Comparison of ENCODE assay signal across 3 cellular contexts in genomic region chr11:115279831-115280761, GRCh38.
TF ChIP-seq lines count a peak whose summit lies in the region.

No MANE protein-coding gene starts in this region.

TF ChIP-seq in SK-N-SH, 30 proteins besides CTCF, POLR2A, EP300 and RAD21:
- TF ChIP-seq EZH2phosphoT487 (IDR thresholded peaks at IDR 0.05; ENCODE audit: borderline replicate concordance, low read depth) (no peak), RCOR1 (IDR thresholded peaks at IDR 0.05; ENCODE audit: low read length) (peak; percentile 27; the same call in 1 of the 2 replicates)
TF ChIP-seq in SK-N-SH: peak in this region for 1.

TF ChIP-seq in SK-N-SH treated with all-trans-retinoic acid at 6 μM for 48 hours, 23 proteins besides CTCF, POLR2A, EP300 and RAD21:
- TF ChIP-seq ZNF8 (CRISPR knock-in tag; IDR thresholded peaks at IDR 0.05): no peak
- no peak for TF ChIP-seq SNAI2 (CRISPR knock-in tag; IDR thresholded peaks at IDR 0.05)
- TF ChIP-seq RARB (CRISPR knock-in tag; IDR thresholded peaks at IDR 0.05): no peak
- TF ChIP-seq OSR1 (CRISPR knock-in tag; IDR thresholded peaks at IDR 0.05): no peak
- no peak for TF ChIP-seq BACH2 (CRISPR knock-in tag; IDR thresholded peaks at IDR 0.05; ENCODE audit: borderline replicate concordance)
- TF ChIP-seq, protein P1, sequence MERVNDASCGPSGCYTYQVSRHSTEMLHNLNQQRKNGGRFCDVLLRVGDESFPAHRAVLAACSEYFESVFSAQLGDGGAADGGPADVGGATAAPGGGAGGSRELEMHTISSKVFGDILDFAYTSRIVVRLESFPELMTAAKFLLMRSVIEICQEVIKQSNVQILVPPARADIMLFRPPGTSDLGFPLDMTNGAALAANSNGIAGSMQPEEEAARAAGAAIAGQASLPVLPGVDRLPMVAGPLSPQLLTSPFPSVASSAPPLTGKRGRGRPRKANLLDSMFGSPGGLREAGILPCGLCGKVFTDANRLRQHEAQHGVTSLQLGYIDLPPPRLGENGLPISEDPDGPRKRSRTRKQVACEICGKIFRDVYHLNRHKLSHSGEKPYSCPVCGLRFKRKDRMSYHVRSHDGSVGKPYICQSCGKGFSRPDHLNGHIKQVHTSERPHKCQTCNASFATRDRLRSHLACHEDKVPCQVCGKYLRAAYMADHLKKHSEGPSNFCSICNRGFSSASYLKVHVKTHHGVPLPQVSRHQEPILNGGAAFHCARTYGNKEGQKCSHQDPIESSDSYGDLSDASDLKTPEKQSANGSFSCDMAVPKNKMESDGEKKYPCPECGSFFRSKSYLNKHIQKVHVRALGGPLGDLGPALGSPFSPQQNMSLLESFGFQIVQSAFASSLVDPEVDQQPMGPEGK (CRISPR knock-in tag; IDR thresholded peaks at IDR 0.05; ENCODE audit: borderline replicate concordance): no peak
- TF ChIP-seq ZFP30 (CRISPR knock-in tag; IDR thresholded peaks at IDR 0.05): no peak
- no peak for TF ChIP-seq ZFP3 (CRISPR knock-in tag; IDR thresholded peaks at IDR 0.05)

TF ChIP-seq in HepG2, 621 proteins besides CTCF, POLR2A, EP300 and RAD21 (continues in another document):
- TF ChIP-seq SP5 (CRISPR knock-in tag; IDR thresholded peaks at IDR 0.05; ENCODE audit: borderline replicate concordance, low read depth) (no peak), HMG20A (CRISPR knock-in tag; IDR thresholded peaks at IDR 0.05; ENCODE audit: borderline replicate concordance) (peak; percentile 60; the same call in 1 of the 2 replicates), ZNF331 (CRISPR knock-in tag; IDR thresholded peaks at IDR 0.05) (no peak), TEAD3 (CRISPR knock-in tag; optimal IDR thresholded peaks at IDR 0.05; ENCODE audit: borderline replicate concordance) (peak; percentile 10), CREM (IDR thresholded peaks at IDR 0.05) (peak; percentile 32; the same call in 1 of the 2 replicates), CREM (CRISPR knock-in tag; IDR thresholded peaks at IDR 0.05) (no peak), SRSF9 (IDR thresholded peaks at IDR 0.05; ENCODE audit: borderline replicate concordance, insufficient read depth, low read depth, low read length, poor library complexity, severe bottlenecking) (no peak), REST (IDR thresholded peaks at IDR 0.05; ENCODE audit: borderline replicate concordance in 1 of 2, low read depth in 1 of 2, low read length in 2 of 2) (no peak), ZNF660 (CRISPR knock-in tag; IDR thresholded peaks at IDR 0.05; ENCODE audit: borderline replicate concordance, low read depth) (no peak), HNF4A (CRISPR knock-in tag; IDR thresholded peaks at IDR 0.05) (no peak; the same call in 1 of the 2 replicates), SOX13 (IDR thresholded peaks at IDR 0.05) (no peak), SOX13 (CRISPR knock-in tag; conservative IDR thresholded peaks at IDR 0.05 in 1 of 2, IDR thresholded peaks at IDR 0.05 in 1 of 2) (peak in 1 of 2 experiments; percentile 70; a peak in 2 of 4 replicates), GFI1 (CRISPR knock-in tag; IDR thresholded peaks at IDR 0.05; ENCODE audit: borderline replicate concordance) (peak; percentile 95), SIX1 (CRISPR knock-in tag; IDR thresholded peaks at IDR 0.05; ENCODE audit: borderline replicate concordance) (no peak), ZNF878 (CRISPR knock-in tag; IDR thresholded peaks at IDR 0.05) (no peak), FOXP1 (IDR thresholded peaks at IDR 0.05) (no peak), FOXP1 (CRISPR knock-in tag; IDR thresholded peaks at IDR 0.05) (peak; percentile 13; the same call in 1 of the 2 replicates), RXRB (CRISPR knock-in tag; IDR thresholded peaks at IDR 0.05; ENCODE audit: borderline replicate concordance) (0 out of 2 replicates have a peak, but pooled peaks have one; percentile 26), ZNF367 (CRISPR knock-in tag; IDR thresholded peaks at IDR 0.05; ENCODE audit: borderline replicate concordance) (no peak), CC2D1A (CRISPR knock-in tag; IDR thresholded peaks at IDR 0.05) (no peak), TIGD3 (CRISPR knock-in tag; IDR thresholded peaks at IDR 0.05; ENCODE audit: borderline replicate concordance) (no peak), KMT2B (CRISPR knock-in tag; IDR thresholded peaks at IDR 0.05) (no peak), SOX5 (CRISPR knock-in tag; IDR thresholded peaks at IDR 0.05; ENCODE audit: borderline replicate concordance) (peak; percentile 62; the same call in 1 of the 2 replicates), ARID3A (IDR thresholded peaks at IDR 0.05; ENCODE audit: low read depth, low read length) (peak; percentile 68), SETDB1 (CRISPR knock-in tag; IDR thresholded peaks at IDR 0.05; ENCODE audit: borderline replicate concordance) (no peak), ARID2 (CRISPR knock-in tag; IDR thresholded peaks at IDR 0.05; ENCODE audit: borderline replicate concordance) (0 out of 2 replicates have a peak, but pooled peaks have one; percentile 62), NR3C1 (CRISPR knock-in tag; IDR thresholded peaks at IDR 0.05) (no peak), FIP1L1 (IDR thresholded peaks at IDR 0.05; ENCODE audit: borderline replicate concordance, insufficient read depth, low read depth, low read length) (no peak), GATAD2A (CRISPR knock-in tag; IDR thresholded peaks at IDR 0.05) (peak; percentile 36; the same call in 1 of the 2 replicates), ZSCAN9 (CRISPR knock-in tag; IDR thresholded peaks at IDR 0.05; ENCODE audit: borderline replicate concordance) (no peak), ZNF772 (CRISPR knock-in tag; IDR thresholded peaks at IDR 0.05) (no peak), FOXJ3 (CRISPR knock-in tag; IDR thresholded peaks at IDR 0.05; ENCODE audit: borderline replicate concordance) (peak; percentile 49; the same call in 1 of the 2 replicates), PHF8 (CRISPR knock-in tag; IDR thresholded peaks at IDR 0.05) (no peak), FOXA3 (CRISPR knock-in tag; IDR thresholded peaks at IDR 0.05) (peak; percentile 48; the same call in 1 of the 2 replicates), TCF7 (IDR thresholded peaks at IDR 0.05; ENCODE audit: low read depth) (peak; percentile 35; the same call in 1 of the 2 replicates), ZNF329 (CRISPR knock-in tag; IDR thresholded peaks at IDR 0.05; ENCODE audit: low read depth) (no peak), CEBPG (CRISPR knock-in tag; IDR thresholded peaks at IDR 0.05) (peak; percentile 36; the same call in 1 of the 2 replicates), MIER3 (CRISPR knock-in tag; IDR thresholded peaks at IDR 0.05; ENCODE audit: borderline replicate concordance) (no peak), HINFP (CRISPR knock-in tag; IDR thresholded peaks at IDR 0.05; ENCODE audit: low read depth) (no peak), SAP130 (CRISPR knock-in tag; IDR thresholded peaks at IDR 0.05; ENCODE audit: low read depth) (0 out of 2 replicates have a peak, but pooled peaks have one; percentile 16), PPARG (CRISPR knock-in tag; conservative IDR thresholded peaks at IDR 0.05) (peak; percentile 90), RFXANK (CRISPR knock-in tag; IDR thresholded peaks at IDR 0.05) (no peak), ZMYM2 (CRISPR knock-in tag; IDR thresholded peaks at IDR 0.05) (no peak), SIN3A (IDR thresholded peaks at IDR 0.05; ENCODE audit: borderline replicate concordance, low read depth, low read length) (no peak), ZHX1 (CRISPR knock-in tag; IDR thresholded peaks at IDR 0.05; ENCODE audit: low read depth) (no peak), ZNF263 (CRISPR knock-in tag; IDR thresholded peaks at IDR 0.05) (no peak), ELF3 (CRISPR knock-in tag; IDR thresholded peaks at IDR 0.05) (peak; percentile 62), TMF1 (CRISPR knock-in tag; IDR thresholded peaks at IDR 0.05; ENCODE audit: low read depth) (no peak), SP4 (CRISPR knock-in tag; IDR thresholded peaks at IDR 0.05) (no peak), ZNF549 (CRISPR knock-in tag; IDR thresholded peaks at IDR 0.05) (no peak), HNF4G (IDR thresholded peaks at IDR 0.05; ENCODE audit: borderline replicate concordance, low read depth, low read length) (no peak), HNF4G (CRISPR knock-in tag; IDR thresholded peaks at IDR 0.05; ENCODE audit: borderline replicate concordance, low read depth) (no peak)
- TF ChIP-seq, protein P2, sequence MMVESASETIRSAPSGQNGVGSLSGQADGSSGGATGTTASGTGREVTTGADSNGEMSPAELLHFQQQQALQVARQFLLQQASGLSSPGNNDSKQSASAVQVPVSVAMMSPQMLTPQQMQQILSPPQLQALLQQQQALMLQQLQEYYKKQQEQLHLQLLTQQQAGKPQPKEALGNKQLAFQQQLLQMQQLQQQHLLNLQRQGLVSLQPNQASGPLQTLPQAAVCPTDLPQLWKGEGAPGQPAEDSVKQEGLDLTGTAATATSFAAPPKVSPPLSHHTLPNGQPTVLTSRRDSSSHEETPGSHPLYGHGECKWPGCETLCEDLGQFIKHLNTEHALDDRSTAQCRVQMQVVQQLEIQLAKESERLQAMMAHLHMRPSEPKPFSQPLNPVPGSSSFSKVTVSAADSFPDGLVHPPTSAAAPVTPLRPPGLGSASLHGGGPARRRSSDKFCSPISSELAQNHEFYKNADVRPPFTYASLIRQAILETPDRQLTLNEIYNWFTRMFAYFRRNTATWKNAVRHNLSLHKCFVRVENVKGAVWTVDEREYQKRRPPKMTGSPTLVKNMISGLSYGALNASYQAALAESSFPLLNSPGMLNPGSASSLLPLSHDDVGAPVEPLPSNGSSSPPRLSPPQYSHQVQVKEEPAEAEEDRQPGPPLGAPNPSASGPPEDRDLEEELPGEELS (CRISPR knock-in tag; IDR thresholded peaks at IDR 0.05): peak; percentile 46; the same call in 1 of the 2 replicates
